In the genomic region with DNA sequence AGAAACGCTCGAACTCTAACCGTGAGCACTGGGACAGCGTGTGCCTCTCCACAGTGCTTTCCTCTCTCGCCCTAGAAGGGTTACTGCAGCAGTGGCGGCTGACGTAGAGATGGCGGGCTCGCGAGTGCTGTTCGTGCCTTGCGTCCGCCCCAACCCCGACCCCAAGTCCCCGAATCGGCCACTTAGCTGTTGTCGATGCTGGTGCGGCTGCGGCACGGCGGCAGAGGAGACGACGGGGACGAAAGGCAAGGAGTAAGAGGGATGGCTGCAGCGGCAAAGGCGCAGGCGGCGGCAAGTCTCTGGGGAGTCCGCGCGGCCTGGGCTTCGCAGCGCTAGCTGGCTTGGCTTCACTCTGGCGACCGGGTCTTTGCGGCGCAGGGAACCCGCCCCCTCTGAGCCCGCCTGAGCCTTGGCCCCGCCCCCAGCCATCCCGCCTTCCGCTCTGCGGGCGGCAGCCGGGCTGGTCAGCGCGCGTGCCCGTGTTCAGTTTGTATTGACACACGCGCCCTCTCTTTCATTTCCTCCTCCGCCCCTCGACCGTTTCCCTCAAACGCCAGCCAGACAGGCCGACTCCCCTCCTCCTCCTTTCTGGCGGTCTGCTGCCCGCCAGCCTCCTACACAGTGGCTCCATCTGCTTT, we compare ENCODE assay signal across 8 cellular contexts. TPM values are rescaled to one million over a fixed set of nuclear protein-coding genes. Genes with fewer than 3 reads are reported as not detected.
DNase-seq lines count a peak whose midpoint lies in the region; FAIRE-seq and TF ChIP-seq lines count a peak whose summit lies in the region.

A gene (minus strand): TSS at position 354 of the 638 bp plus-strand sequence. CDS start 513 bp downstream, outside the sequence.

- peak; percentile 94 for FAIRE-seq in endothelial cell of umbilical vein (lab: Jason Lieb, UNC)

- no peaks in the 10 kb centered on the region for H3K36me3 ChIP-seq in endothelial cell of umbilical vein (ENCODE audit: control insufficient read depth in 2 of 2, extremely low read depth in 1 of 2, insufficient read depth in 2 of 2, low read length in 2 of 2)

- H2AFZ ChIP-seq in endothelial cell of umbilical vein (ENCODE audit: low read depth, low read length) = peak within 1 kb of the TSS; percentile 70

- H3K9me3 ChIP-seq in endothelial cell of umbilical vein (replicated peaks; ENCODE audit: control insufficient read depth, insufficient read depth, low read length) = no peaks in the 10 kb centered on the region

- no peaks in the 10 kb centered on the region for H3K9me1 ChIP-seq in endothelial cell of umbilical vein (replicated peaks; ENCODE audit: control insufficient read depth, extremely low read depth, insufficient read depth, low read length)

- H3K4me2 ChIP-seq in endothelial cell of umbilical vein (ENCODE audit: insufficient read depth, low read length) = peak within 1 kb of the TSS; percentile 61

- TF ChIP-seq POLR2A in endothelial cell of umbilical vein (IDR thresholded peaks at IDR 0.05; ENCODE audit: low read depth, low read length) = peak; percentile 50

- no peaks in the 10 kb centered on the region for H3K27me3 ChIP-seq in endothelial cell of umbilical vein (ENCODE audit: control insufficient read depth in 2 of 2, insufficient read depth in 2 of 2, low read length in 2 of 2)

- peak; percentile 88 for DNase-seq in COR-L47 (lab: John Stamatoyannopoulos, UW)
- DNase-seq in GM20000 (ENCODE audit: low spot score) = peak; percentile 81
- DNase-seq in HS-5 (ENCODE audit: low read depth) = peak; percentile 50
- DNase-seq in NOMO-1 treated with DMSO at 0.1 percent for 48 hours (lab: John Stamatoyannopoulos, UW; ENCODE audit: unreplicated experiment) = peak; percentile 85
- peak; percentile 59 for DNase-seq in activated CD8-positive, alpha-beta memory T cell treated with anti-CD3 and anti-CD28 coated beads, Interleukin-2, amount 50 U/mL, for 4 hours
- DNase-seq in endothelial cell of umbilical vein (ENCODE audit: low read depth, low spot score) = peak; percentile 93
- DNase-seq in midbrain (lab: John Stamatoyannopoulos, UW) = peak; percentile 78
- peak; percentile 29 to 39 for DNase-seq in stimulated activated CD8-positive, alpha-beta memory T cell treated with anti-CD3 and anti-CD28 coated beads, Interleukin-2, amount 100 ng/mL, for 1 hour (ENCODE audit: low read depth in 2 of 2)

- peaks cover 9% of the 10 kb centered on the region for H3K4me1 ChIP-seq in endothelial cell of umbilical vein (ENCODE audit: control insufficient read depth, extremely low read depth, insufficient read depth, low read length)

- H4K20me1 ChIP-seq in endothelial cell of umbilical vein (replicated peaks; ENCODE audit: control insufficient read depth, extremely low read depth, insufficient read depth, low read length) = no peaks in the 10 kb centered on the region

- H3K27ac ChIP-seq in endothelial cell of umbilical vein (ENCODE audit: insufficient read depth, low read depth, low read length) = peak within 1 kb of the TSS; percentile 23

- intact Hi-C loops in endothelial cell of umbilical vein (cut with micrococcal nuclease) = loop anchor here (2.0 to 5.0 kb wide), 2 partner anchors 210 to 396 kb away; no protein-coding TSS in a partner anchor

- peak within 1 kb of the TSS; percentile 23 for H3K9ac ChIP-seq in endothelial cell of umbilical vein (replicated peaks; ENCODE audit: extremely low read depth, insufficient read depth, low read length)

- peaks cover 2% of the 10 kb centered on the region for H3K79me2 ChIP-seq in endothelial cell of umbilical vein (ENCODE audit: control insufficient read depth, insufficient read depth, low read length)

- CTCF ChIA-PET in endothelial cell of umbilical vein (lab: Charles Lee) = no interaction called here

- dilution Hi-C loops in endothelial cell of umbilical vein (cut with MboI; ENCODE audit: extremely low pct_ligation_motif_present, low sequenced_read_pairs) = no loop called here

- BruUV-seq in endothelial cell of umbilical vein (replicated peaks; lab: Mats Ljungman, UMichigan) = no TSS peak

- TF ChIP-seq CTCF in GM20000 (IDR thresholded peaks at IDR 0.05; ENCODE audit: extremely low read depth, missing control alignments) = no peak
- no peak for TF ChIP-seq CTCF in endothelial cell of umbilical vein (IDR thresholded peaks at IDR 0.05; ENCODE audit: extremely low read depth in 1 of 2, insufficient read depth in 1 of 2, low read depth in 1 of 2, low read length in 2 of 2)

- peak within 1 kb of the TSS; percentile 10 to 63 (median 41) for H3K4me3 ChIP-seq in endothelial cell of umbilical vein (replicated peaks in 1 of 3; ENCODE audit: insufficient read depth in 1 of 3, low read depth in 1 of 3, low read length in 3 of 3)

- POLR2A ChIA-PET in endothelial cell of umbilical vein (lab: Charles Lee) = no interaction called here

TF ChIP-seq in endothelial cell of umbilical vein, 7 proteins besides CTCF, POLR2A, EP300 and RAD21:
- no peak for TF ChIP-seq MYC (IDR thresholded peaks at IDR 0.05; ENCODE audit: low read depth, low read length)
- TF ChIP-seq FOS (IDR thresholded peaks at IDR 0.05; ENCODE audit: borderline replicate concordance, insufficient read depth, low read length) = no peak
- TF ChIP-seq POLR2AphosphoS5 (IDR thresholded peaks at IDR 0.05; ENCODE audit: insufficient read depth, low read depth, low read length) = peak; percentile 50
- TF ChIP-seq, protein P1, sequence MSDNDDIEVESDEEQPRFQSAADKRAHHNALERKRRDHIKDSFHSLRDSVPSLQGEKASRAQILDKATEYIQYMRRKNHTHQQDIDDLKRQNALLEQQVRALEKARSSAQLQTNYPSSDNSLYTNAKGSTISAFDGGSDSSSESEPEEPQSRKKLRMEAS (IDR thresholded peaks at IDR 0.05; ENCODE audit: insufficient read depth, insufficient read length) = peak; percentile 10

RNA-seq across cellular contexts. Expression of the gene that starts here (rescaled TPM):
- total RNA-seq in endothelial cell of umbilical vein = 5.8 and 7.5 TPM in 2 replicates
- polyA plus RNA-seq in endothelial cell of umbilical vein = 3.3 and 4.4 TPM in 2 replicates
- polyA plus RNA-seq in endothelial cell of umbilical vein (2011; cell fraction: cytosol; rRNA removed) = 2.9 and 3.1 TPM in 2 replicates
- 6.1 and 7.1 TPM in 2 replicates for polyA plus RNA-seq in endothelial cell of umbilical vein (2011; cell fraction: nucleus; rRNA removed)
- 2.4 and 3.2 TPM in 2 replicates for polyA plus RNA-seq in endothelial cell of umbilical vein (2012)
- polyA minus RNA-seq in endothelial cell of umbilical vein = 8.7 and 10.0 TPM in 2 replicates
- polyA minus RNA-seq in endothelial cell of umbilical vein (2011; cell fraction: cytosol; rRNA and poly(A)+ RNA removed) = 9.0 TPM
- 13.0 and 14.5 TPM in 2 replicates for polyA minus RNA-seq in endothelial cell of umbilical vein (2011; cell fraction: nucleus; rRNA and poly(A)+ RNA removed)

Comparison
In these comparisons a context has a peak if more than half of its experiments do, and no peak if none do; other contexts are left out.
1. Peak in every context shown above with its lines: DNase-seq, H3K4me3 ChIP-seq and H3K27ac ChIP-seq.
2. DNase-seq: peak in every context shown above with its lines; median percentile 93 in endothelial cell of umbilical vein; 88 in COR-L47; 85 in NOMO-1 treated with DMSO at 0.1 percent for 48 hours; 81 in GM20000; 78 in midbrain; 59 in activated CD8-positive, alpha-beta memory T cell treated with anti-CD3 and anti-CD28 coated beads, Interleukin-2, amount 50 U/mL, for 4 hours; 50 in HS-5; 34 in stimulated activated CD8-positive, alpha-beta memory T cell treated with anti-CD3 and anti-CD28 coated beads, Interleukin-2, amount 100 ng/mL, for 1 hour.